In genomic region chr7:157789942-157790341, GRCh38 we compare ENCODE assay signal across 19 cellular contexts.
A peak's percentile ranks its signal among the peaks of the same experiment; 100 is the strongest.
DNase-seq lines count a peak whose midpoint lies in the region; ATAC-seq, FAIRE-seq and TF ChIP-seq lines count a peak whose summit lies in the region.
"Had no signal": no experiment of that assay in that cellular context is flagged by ENCODE, and none has a peak within 500 bp of the region (broad histone marks: within the 10 kb centered on the region; RNA-seq: fewer than 3 reads in every experiment).

No MANE protein-coding gene starts in this region.

- H3K14ac ChIP-seq in trophoblast cell (ENCODE audit: low read length), result no peak overlapping the region

- H2AFZ ChIP-seq in K562 (ENCODE audit: low read depth, low read length), result no peak overlapping the region
- H2AFZ ChIP-seq in trophoblast cell (ENCODE audit: insufficient read depth, low read length, poor library complexity), result no peak overlapping the region
- H2AFZ ChIP-seq: GM23248 had no signal

- intact Hi-C loops in K562 (cut with micrococcal nuclease), result no loop called here

- no peaks in the 10 kb centered on the region for H3K36me3 ChIP-seq in HEK293 (ENCODE audit: control insufficient read depth in 2 of 2, insufficient read depth in 1 of 2, low read length in 2 of 2)
- no peaks in the 10 kb centered on the region for H3K36me3 ChIP-seq in K562 (ENCODE audit: control insufficient read depth, insufficient read depth, low read length)
- no peaks in the 10 kb centered on the region for H3K36me3 ChIP-seq in trophoblast cell (ENCODE audit: control insufficient read depth in 1 of 2, insufficient read depth in 2 of 2, low read length in 2 of 2)
- H3K36me3 ChIP-seq in H7 (replicated peaks; ENCODE audit: control insufficient read depth, insufficient read depth, low read length), result no peaks in the 10 kb centered on the region

- DNase-seq in K562 (ENCODE audit: extremely low read depth in 1 of 4, low spot score in 3 of 4) (no peak), trophoblast cell (no peak), activated gamma-delta T cell treated with Interleukin-2 at 50 U/mL for 16 hours (no peak), H7 (no peak), NCI-H1417 treated with DMSO at 0.1 percent for 48 hours (lab: John Stamatoyannopoulos, UW) (no peak)
- DNase-seq: CD8-positive, alpha-beta T cell; COR-L47; DMS153; DMS79 treated with DMSO at 0.1 percent for 48 hours; EL; GM23248; HCEC 1CT had no signal

- no peak overlapping the region for H3K4ac ChIP-seq in trophoblast cell (ENCODE audit: low read depth, low read length)

- no peak for TF ChIP-seq EP300 in K562 (IDR thresholded peaks at IDR 0.05; ENCODE audit: low read length)

- H3K27me3 ChIP-seq in K562 (ENCODE audit: control insufficient read depth in 2 of 2, insufficient read depth in 2 of 2, low read length in 2 of 2) (peaks cover 50 to 84% of the 10 kb centered on the region in 2 experiments), trophoblast cell (ENCODE audit: insufficient read depth, low read length) (no peaks in the 10 kb centered on the region), H7 (ENCODE audit: control insufficient read depth, insufficient read depth, low read length) (no peaks in the 10 kb centered on the region)

- CTCF ChIA-PET in HEK293 (lab: Yijun Ruan, JAX), result no interaction called here
- CTCF ChIA-PET in K562 (lab: Yijun Ruan, JAX; ENCODE audit: low intra/inter-chr PET ratio), result no interaction called here

- H3K4me1 ChIP-seq in HEK293 (ENCODE audit: control insufficient read depth, insufficient read depth, low read length), result no peaks in the 10 kb centered on the region
- H3K4me1 ChIP-seq in K562 (replicated peaks in 1 of 2; ENCODE audit: control insufficient read depth in 2 of 2, insufficient read depth in 2 of 2, low read length in 2 of 2), result peaks cover 0 to 11% of the 10 kb centered on the region in 2 experiments; a peak in 1 of 5 replicates
- no peaks in the 10 kb centered on the region for H3K4me1 ChIP-seq in trophoblast cell (ENCODE audit: control insufficient read depth in 1 of 2, insufficient read depth in 2 of 2, low read length in 2 of 2)

- H3K79me1 ChIP-seq in trophoblast cell (ENCODE audit: low read length), result no peaks in the 10 kb centered on the region

- no peak overlapping the region for H2AK5ac ChIP-seq in trophoblast cell (ENCODE audit: low read length)

- in situ Hi-C loops in K562 (cut with MboI), result no loop called here

- POLR2A ChIA-PET in HEK293 (lab: Yijun Ruan, JAX) (no interaction called here), K562 (lab: Yijun Ruan, JAX) (no interaction called here)

- no peak overlapping the region for H2BK12ac ChIP-seq in trophoblast cell (ENCODE audit: low read length)

- H2BK5ac ChIP-seq in trophoblast cell (ENCODE audit: low read depth, low read length, poor library complexity), result no peak overlapping the region

- no peaks in the 10 kb centered on the region for H3K79me2 ChIP-seq in K562 (ENCODE audit: control insufficient read depth, insufficient read depth, low read length)
- no peaks in the 10 kb centered on the region for H3K79me2 ChIP-seq in trophoblast cell (ENCODE audit: control insufficient read depth, insufficient read depth, low read length, poor library complexity)

- H4K20me1 ChIP-seq in K562 (replicated peaks; ENCODE audit: control insufficient read depth, insufficient read depth, low read length), result peaks cover 12% of the 10 kb centered on the region

- H4K91ac ChIP-seq in trophoblast cell (ENCODE audit: low read depth, low read length), result no peak overlapping the region

- BruUV-seq in K562 (replicated peaks; lab: Mats Ljungman, UMichigan), result no TSS peak

- TF ChIP-seq RAD21 in K562 (CRISPR knock-in tag; conservative IDR thresholded peaks at IDR 0.05 in 1 of 2, IDR thresholded peaks at IDR 0.05 in 1 of 2), result no peak

- no peak overlapping the region for H3K4me3 ChIP-seq in HEK293 (ENCODE audit: low read depth, low read length)
- no peak overlapping the region for H3K4me3 ChIP-seq in K562
- H3K4me3 ChIP-seq in iPS-18c (ENCODE audit: insufficient read depth, low read depth, low read length), result peak overlapping the region; percentile 28; the same call in 1 of the 2 replicates
- peak overlapping the region; percentile 58 for H3K4me3 ChIP-seq in trophoblast cell (ENCODE audit: low read depth, low read length)
- H3K4me3 ChIP-seq in H7 (ENCODE audit: insufficient read depth, low read depth, low read length), result no peak overlapping the region
- H3K4me3 ChIP-seq: GM23248 had no signal

- H3K4me2 ChIP-seq in K562 (ENCODE audit: insufficient read depth, low read length) (no peak overlapping the region), trophoblast cell (ENCODE audit: low read length) (no peak overlapping the region)
- H3K4me2 ChIP-seq: KMS-11 had no signal

- ATAC-seq in K562 (no peak), GM19328 (IDR thresholded peaks at IDR 0.05; ENCODE audit: unreplicated experiment) (no peak)
- ATAC-seq: CD8-positive, alpha-beta T cell had no signal

- TF ChIP-seq CTCF in HEK293 (tag by site-specific recombination; IDR thresholded peaks at IDR 0.05) (no peak), K562 (IDR thresholded peaks at IDR 0.05 in 2 of 3, conservative IDR thresholded peaks at IDR 0.05 in 1 of 3; ENCODE audit: insufficient read depth in 2 of 3, low read depth in 1 of 3, low read length in 3 of 3) (no peak)

- no peak overlapping the region for H3K18ac ChIP-seq in trophoblast cell (ENCODE audit: low read length)

- no peak for TF ChIP-seq POLR2A in K562 (conservative IDR thresholded peaks at IDR 0.05)

- no peaks in the 10 kb centered on the region for H3K9me3 ChIP-seq in HEK293 (ENCODE audit: control insufficient read depth, insufficient read depth, low read depth, low read length)
- no peaks in the 10 kb centered on the region for H3K9me3 ChIP-seq in K562 (replicated peaks; ENCODE audit: control insufficient read depth, insufficient read depth, low read depth, low read length)
- H3K9me3 ChIP-seq in iPS-18c (ENCODE audit: control insufficient read depth, insufficient read depth, low read length), result peaks cover 48% of the 10 kb centered on the region
- H3K9me3 ChIP-seq in trophoblast cell (ENCODE audit: insufficient read depth, low read depth, low read length), result peaks cover 4% of the 10 kb centered on the region

- H3K9me1 ChIP-seq in K562 (ENCODE audit: control insufficient read depth, insufficient read depth, low read length), result no peaks in the 10 kb centered on the region

- FAIRE-seq in K562 (lab: Jason Lieb, UNC), result no peak
- FAIRE-seq: D721Med, G401.6 had no signal

- H4K12ac ChIP-seq in trophoblast cell (ENCODE audit: low read depth, low read length), result no peak overlapping the region

- no peak overlapping the region for H4K8ac ChIP-seq in trophoblast cell (ENCODE audit: low read depth, low read length)

- peak overlapping the region; percentile 74 for H3K23ac ChIP-seq in trophoblast cell (ENCODE audit: low read length)

- 9% methylated on average over 4 of the region's 4 CpGs for WGBS in K562 (ENCODE audit: insufficient coverage, low coverage, missing lambda C conversion rate)
- WGBS in trophoblast cell (ENCODE audit: extremely low coverage, insufficient coverage, insufficient read length), result no CpG with 5 or more reads among the region's 4 CpGs

- H3K9ac ChIP-seq in K562 (ENCODE audit: insufficient read depth in 1 of 2, low read depth in 2 of 2, low read length in 2 of 2) (no peak overlapping the region), trophoblast cell (ENCODE audit: low read length) (no peak overlapping the region)
- H3K9ac ChIP-seq: GM23248, KMS-11 had no signal

- no peak overlapping the region for H3K27ac ChIP-seq in HEK293 (ENCODE audit: extremely low read depth, low read depth, low read length)
- H3K27ac ChIP-seq in K562 (ENCODE audit: extremely low read depth, low read depth, low read length), result no peak overlapping the region; the same call in 2 of the 3 replicates
- no peak overlapping the region for H3K27ac ChIP-seq in trophoblast cell (ENCODE audit: low read depth, low read length)
- H3K27ac ChIP-seq: GM23248, HL-60, KMS-11 had no signal

- H2BK120ac ChIP-seq in trophoblast cell (ENCODE audit: insufficient read depth, low read length, poor library complexity), result no peak overlapping the region

TF ChIP-seq in HEK293, 187 proteins besides CTCF, POLR2A, EP300 and RAD21 (continues in another document):
- peak; percentile 80 for TF ChIP-seq ZNF18 (tag by site-specific recombination; IDR thresholded peaks at IDR 0.05)
- no peak for TF ChIP-seq YY1 (tag by site-specific recombination; IDR thresholded peaks at IDR 0.05)
- TF ChIP-seq ZNF560 (tag by site-specific recombination; IDR thresholded peaks at IDR 0.05; ENCODE audit: borderline replicate concordance), result no peak
- no peak for TF ChIP-seq ZNF184 (tag by site-specific recombination; IDR thresholded peaks at IDR 0.05)

TF ChIP-seq in K562, 482 proteins besides CTCF, POLR2A, EP300 and RAD21 (continues in another document):
- TF ChIP-seq ZBTB26 (CRISPR knock-in tag; IDR thresholded peaks at IDR 0.05) (peak; percentile 3; the same call in 1 of the 2 replicates), MTA3 (IDR thresholded peaks at IDR 0.05; ENCODE audit: borderline replicate concordance) (no peak), CHCHD3 (CRISPR knock-in tag; IDR thresholded peaks at IDR 0.05) (no peak), NKRF (IDR thresholded peaks at IDR 0.05; ENCODE audit: borderline replicate concordance) (no peak), SNIP1 (IDR thresholded peaks at IDR 0.05; ENCODE audit: low read depth) (no peak)

Comparison
In these comparisons a context has a peak if more than half of its experiments do, and no peak if none do; other contexts are left out.
1. H3K4me3 ChIP-seq: peak in iPS-18c (single experiment) and trophoblast cell (single experiment); none in HEK293 (single experiment), K562 (single experiment) and H7 (single experiment).
2. Of the 44 proteins assayed by ChIP-seq in both K562 and HEK293: peak only in K562: ZBTB26; only in HEK293: none; in both: none; in neither: 43.